Comparison of ENCODE assay signal across 22 cellular contexts in the genomic region with DNA sequence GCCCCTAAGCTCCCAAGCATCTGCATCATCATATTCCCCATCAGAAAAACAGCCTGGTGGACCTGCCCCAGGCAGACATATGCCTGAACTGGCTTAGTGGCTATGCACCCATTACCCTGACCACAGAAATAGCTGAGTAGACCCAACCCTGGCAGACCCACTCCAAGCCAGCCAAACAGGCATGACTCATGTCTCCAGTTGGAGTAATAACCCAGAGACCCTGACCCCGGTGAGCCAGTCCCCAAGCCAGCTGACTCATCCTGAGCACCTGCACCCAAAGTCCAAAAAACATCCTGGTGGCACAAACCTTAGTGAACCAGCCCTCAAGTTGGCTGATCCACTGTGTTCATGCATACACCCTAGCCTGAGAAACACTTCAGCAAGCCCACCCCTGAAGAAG.
"Had no signal": no experiment of that assay in that cellular context is flagged by ENCODE, and none has a peak within 500 bp of the region (broad histone marks: within the 10 kb centered on the region; RNA-seq: fewer than 3 reads in every experiment).

No MANE protein-coding gene starts in this region.

- ATAC-seq: effector memory CD8-positive, alpha-beta T cell; esophagus mucosa; foreskin keratinocyte; gastrocnemius medialis; gastroesophageal sphincter; heart left ventricle; heart right ventricle had no signal

- H3K27ac Mint-ChIP-seq: dendritic cell treated with granulocyte-macrophage colony-stimulating factor and Interleukin-4, amounts not matched to agents 40 ng/mL and 50 ng/mL, for 4 days; effector memory CD8-positive, alpha-beta T cell; endodermal cell had no signal

- H3K4me1 Mint-ChIP-seq: endodermal cell had no signal

- DNase-seq: colonic mucosa; cortex of kidney; dermis blood vessel endothelial cell; dorsolateral prefrontal cortex; effector CD4-positive, alpha-beta T cell; effector CD8-positive, alpha-beta T cell; effector memory CD4-positive, alpha-beta T cell; effector memory CD8-positive, alpha-beta T cell; endodermal cell; erythroblast; esophagus squamous epithelium; foreskin fibroblast; foreskin keratinocyte; foreskin melanocyte; gastrocnemius medialis; glutamatergic neuron; head of caudate nucleus; heart left ventricle; heart right ventricle had no signal

- H3K27me3 Mint-ChIP-seq: dendritic cell treated with granulocyte-macrophage colony-stimulating factor and Interleukin-4, amounts not matched to agents 40 ng/mL and 50 ng/mL, for 4 days; effector memory CD8-positive, alpha-beta T cell had no signal

- H3K4me3 Mint-ChIP-seq: dendritic cell treated with granulocyte-macrophage colony-stimulating factor and Interleukin-4, amounts not matched to agents 40 ng/mL and 50 ng/mL, for 4 days; effector memory CD8-positive, alpha-beta T cell; endodermal cell had no signal
